In the genomic region with DNA sequence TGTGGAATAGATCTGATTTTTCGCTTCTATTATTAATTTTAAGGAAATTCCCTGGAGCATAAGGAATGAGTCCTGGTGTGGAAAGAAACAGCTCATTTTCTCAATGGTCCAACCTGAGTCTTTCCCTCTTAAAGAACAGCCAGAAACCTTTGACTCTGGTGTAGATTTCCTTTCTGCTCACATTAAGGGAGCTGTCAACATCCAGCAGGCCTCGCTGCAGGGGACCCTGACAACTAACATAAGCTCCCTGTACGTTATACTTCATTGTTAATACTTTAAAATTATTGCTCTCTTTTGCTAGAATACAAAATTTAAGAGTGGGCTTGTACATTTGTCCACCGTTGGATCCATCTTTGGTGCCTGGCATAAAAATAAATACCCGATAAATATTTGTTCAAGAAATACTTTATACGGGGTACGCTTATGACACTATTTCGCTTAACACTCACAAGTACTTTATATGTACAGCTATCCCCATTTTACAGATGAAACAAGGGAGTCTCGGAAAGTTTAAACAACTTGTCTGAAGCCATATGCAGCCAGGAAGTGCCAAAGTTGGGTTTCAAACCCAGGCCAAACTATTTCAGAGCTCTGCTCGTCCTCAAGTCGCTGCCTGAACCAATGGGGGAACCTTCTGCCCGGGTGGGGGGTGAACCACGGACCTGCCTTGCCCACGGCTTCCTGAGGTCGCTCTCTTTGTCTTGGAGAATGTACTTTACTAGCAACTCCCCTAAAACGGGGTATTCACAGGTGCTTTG, we compare ENCODE assay signal across 8 cellular contexts. TPM values are rescaled to one million over a fixed set of nuclear protein-coding genes. Genes with fewer than 3 reads are reported as not detected.
DNase-seq lines count a peak whose midpoint lies in the region; ATAC-seq and TF ChIP-seq lines count a peak whose summit lies in the region.

No MANE protein-coding gene starts in this region.

- TF ChIP-seq CTCF in epithelial cell of proximal tubule (conservative IDR thresholded peaks at IDR 0.05; ENCODE audit: low read depth, low read length) = no peak
- TF ChIP-seq CTCF in nephron (IDR thresholded peaks at IDR 0.05; ENCODE audit: unreplicated experiment in 3 of 3) = no peak

- H3K27ac Mint-ChIP-seq in T-helper 1 cell treated with Interleukin-12 subunit alpha and Interleukin-12 subunit beta and Interleukin-4 antibody, amounts not matched to agents 30 μg/mL and 1 μg/mL, for 36 hours = peak overlapping the region; percentile 88
- peak overlapping the region; percentile 100 for H3K27ac Mint-ChIP-seq in nephron

- ATAC-seq in Right ventricle myocardium superior (ENCODE audit: poor library complexity) (peak; percentile 6), Right ventricle myocardium inferior (no peak), HG03159 (IDR thresholded peaks at IDR 0.05; ENCODE audit: unreplicated experiment) (peak; percentile 25), GM18873 (IDR thresholded peaks at IDR 0.05; ENCODE audit: low FRiP score, unreplicated experiment) (no peak)

- H3K27me3 Mint-ChIP-seq in T-helper 1 cell treated with Interleukin-12 subunit alpha and Interleukin-12 subunit beta and Interleukin-4 antibody, amounts not matched to agents 30 μg/mL and 1 μg/mL, for 36 hours (ENCODE audit: low read depth) = no peaks in the 10 kb centered on the region
- no peaks in the 10 kb centered on the region for H3K27me3 Mint-ChIP-seq in nephron (ENCODE audit: low read depth)

- DNase-seq in Right ventricle myocardium superior (peak; percentile 40), Right ventricle myocardium inferior (ENCODE audit: missing footprints) (no peak), epithelial cell of proximal tubule (ENCODE audit: low read depth) (no peak), ureter (ENCODE audit: low spot score) (no peak)

- H3K9me3 Mint-ChIP-seq in T-helper 1 cell treated with Interleukin-12 subunit alpha and Interleukin-12 subunit beta and Interleukin-4 antibody, amounts not matched to agents 30 μg/mL and 1 μg/mL, for 36 hours = no peaks in the 10 kb centered on the region
- no peaks in the 10 kb centered on the region for H3K9me3 Mint-ChIP-seq in nephron

- H3K4me3 Mint-ChIP-seq in T-helper 1 cell treated with Interleukin-12 subunit alpha and Interleukin-12 subunit beta and Interleukin-4 antibody, amounts not matched to agents 30 μg/mL and 1 μg/mL, for 36 hours = peak overlapping the region; percentile 91
- H3K4me3 Mint-ChIP-seq in nephron = peak overlapping the region; percentile 90 to 95 (median 95)

- H3K36me3 Mint-ChIP-seq in T-helper 1 cell treated with Interleukin-12 subunit alpha and Interleukin-12 subunit beta and Interleukin-4 antibody, amounts not matched to agents 30 μg/mL and 1 μg/mL, for 36 hours (ENCODE audit: low read depth) = peaks cover 26% of the 10 kb centered on the region
- H3K36me3 Mint-ChIP-seq in nephron (ENCODE audit: low read depth) = peaks cover 32% of the 10 kb centered on the region

- H3K4me3 ChIP-seq in epithelial cell of proximal tubule (ENCODE audit: low read depth, low read length) = peak overlapping the region; percentile 96

- intact Hi-C loops in Right ventricle myocardium superior (cut with DNase I) = no loop called here
- intact Hi-C loops in Right ventricle myocardium inferior (cut with DNase I) = no loop called here

- peaks cover 35% of the 10 kb centered on the region for H3K4me1 Mint-ChIP-seq in T-helper 1 cell treated with Interleukin-12 subunit alpha and Interleukin-12 subunit beta and Interleukin-4 antibody, amounts not matched to agents 30 μg/mL and 1 μg/mL, for 36 hours (ENCODE audit: low read depth)
- H3K4me1 Mint-ChIP-seq in nephron = peaks cover 49% of the 10 kb centered on the region

RNA-seq across cellular contexts. Expression of a gene that starts 0.6 kb away (rescaled TPM):
- 49.5 TPM for total RNA-seq in Right ventricle myocardium superior
- total RNA-seq in Right ventricle myocardium inferior = 56.9 TPM
- 118 and 123 TPM in 2 replicates for total RNA-seq in epithelial cell of proximal tubule
- total RNA-seq in ureter = 117 TPM

RNA-seq across cellular contexts. Expression of a gene that starts 18.0 kb away (rescaled TPM):
- total RNA-seq in Right ventricle myocardium superior (not detected), Right ventricle myocardium inferior (0.41 TPM), epithelial cell of proximal tubule (not detected in 2 replicates), ureter (3.6 TPM)

RNA-seq across cellular contexts. Expression of a gene that starts 56.6 kb away (rescaled TPM):
- total RNA-seq in Right ventricle myocardium superior (not detected), Right ventricle myocardium inferior (not detected), epithelial cell of proximal tubule (not detected in 2 replicates), ureter (0.52 TPM)

Comparison
In these comparisons a context has a peak if more than half of its experiments do, and no peak if none do; other contexts are left out.
1. ATAC-seq: peak in Right ventricle myocardium superior (single experiment) and HG03159 (single experiment); none in Right ventricle myocardium inferior (single experiment) and GM18873 (single experiment).